10 cellular contexts compared by ENCODE assay signal in the genomic region with DNA sequence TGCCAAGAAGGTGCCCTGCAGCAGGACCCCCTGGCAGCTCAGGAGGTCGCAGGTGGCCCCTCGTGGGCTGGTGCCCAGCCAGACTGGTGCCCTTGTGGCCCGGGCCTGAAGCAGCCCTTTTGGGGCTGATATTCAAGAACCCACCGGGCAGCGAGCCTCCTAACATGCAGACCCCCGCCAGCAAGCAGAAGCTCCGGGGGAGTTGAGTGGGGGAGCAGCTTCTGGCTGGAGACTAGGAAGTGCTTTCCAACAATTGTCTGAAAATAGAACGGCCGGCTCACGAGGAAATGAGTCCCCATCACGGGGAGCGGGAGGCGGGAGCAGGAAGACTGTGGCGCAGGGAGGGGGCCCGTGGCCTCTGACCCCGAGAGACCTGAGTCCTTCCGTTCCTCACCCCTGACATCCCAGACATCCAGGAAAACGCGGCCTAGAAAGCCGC. TPM values are rescaled to one million over a fixed set of nuclear protein-coding genes. Genes with fewer than 3 reads are reported as not detected.
DNase-seq lines count a peak whose midpoint lies in the region; ATAC-seq, FAIRE-seq and TF ChIP-seq lines count a peak whose summit lies in the region.
"Had no signal": no experiment of that assay in that cellular context is flagged by ENCODE, and none has a peak within 500 bp of the region (broad histone marks: within the 10 kb centered on the region; RNA-seq: fewer than 3 reads in every experiment).

No MANE protein-coding gene starts in this region.

- CTCF ChIA-PET in GM12878 (lab: Yijun Ruan, JAX), result no interaction called here

- FAIRE-seq in GM12878 (lab: Jason Lieb, UNC), result no peak
- FAIRE-seq: islet of Langerhans had no signal

- RAD21 ChIA-PET in GM12878 (lab: Charles Lee; ENCODE audit: unreplicated experiment), result no interaction called here

- ATAC-seq in GM12878 (no peak), GM21367 (IDR thresholded peaks at IDR 0.05; ENCODE audit: unreplicated experiment) (no peak)
- ATAC-seq in stimulated activated memory B cell treated with anti-CD40 and anti-IgM and Interleukin-4, amounts not matched to agents 10 μg/mL and 1 μg/mL and 100 μg/mL, for 72 hours, result no peak

- BruUV-seq in GM12878 (replicated peaks; lab: Mats Ljungman, UMichigan), result no TSS peak

- peaks cover 27% of the 10 kb centered on the region for H3K4me1 Mint-ChIP-seq in HFFc6 (ENCODE audit: low read depth)
- H3K4me1 Mint-ChIP-seq in stimulated activated memory B cell treated with anti-CD40 and anti-IgM and Interleukin-4, amounts not matched to agents 10 μg/mL and 1 μg/mL and 100 μg/mL, for 72 hours, result peaks cover 35% of the 10 kb centered on the region
- peaks cover 5% of the 10 kb centered on the region for H3K4me1 Mint-ChIP-seq in activated CD4-positive, alpha-beta T cell treated with anti-CD3 and anti-CD28 coated beads, Interleukin-2, amount 10 ng/mL, durations not matched to agents 24 days and 14 days

- intact Hi-C loops in GM12878 (cut with micrococcal nuclease; ENCODE audit: unreplicated experiment), result no loop called here
- intact Hi-C loops in activated CD4-positive, alpha-beta T cell treated with anti-CD3 and anti-CD28 coated beads, Interleukin-2, amount 10 ng/mL, durations not matched to agents 24 days and 14 days (cut with micrococcal nuclease), result no loop called here

- no peak overlapping the region for H3K4me2 ChIP-seq in GM12878 (ENCODE audit: control insufficient read depth, insufficient read depth)

- H3K9ac ChIP-seq in GM12878 (ENCODE audit: control insufficient read depth, insufficient read depth, low read length), result no peak overlapping the region

- H4K20me1 ChIP-seq in GM12878 (ENCODE audit: control insufficient read depth, insufficient read depth), result no peaks in the 10 kb centered on the region

- no peaks in the 10 kb centered on the region for H3K27me3 ChIP-seq in GM12878 (replicated peaks in 1 of 2; ENCODE audit: control insufficient read depth in 2 of 2, insufficient read depth in 2 of 2, low read length in 1 of 2)
- no peaks in the 10 kb centered on the region for H3K27me3 ChIP-seq in layer of hippocampus (ENCODE audit: control insufficient read depth, insufficient read depth, low read length)

- H2AFZ ChIP-seq in GM12878 (ENCODE audit: control insufficient read depth, low read depth, low read length), result peak overlapping the region; percentile 48

- no peaks in the 10 kb centered on the region for H3K36me3 Mint-ChIP-seq in HFFc6 (ENCODE audit: low read depth)
- H3K36me3 Mint-ChIP-seq in stimulated activated memory B cell treated with anti-CD40 and anti-IgM and Interleukin-4, amounts not matched to agents 10 μg/mL and 1 μg/mL and 100 μg/mL, for 72 hours, result no peaks in the 10 kb centered on the region
- no peaks in the 10 kb centered on the region for H3K36me3 Mint-ChIP-seq in activated CD4-positive, alpha-beta T cell treated with anti-CD3 and anti-CD28 coated beads, Interleukin-2, amount 10 ng/mL, durations not matched to agents 24 days and 14 days (ENCODE audit: low read depth)

- H3K27ac ChIP-seq in GM12878 (ENCODE audit: control insufficient read depth, insufficient read depth) (no peak overlapping the region), layer of hippocampus (ENCODE audit: low read depth, low read length) (peak overlapping the region; percentile 88)

- TF ChIP-seq POLR2A in GM12878 (IDR thresholded peaks at IDR 0.05; ENCODE audit: low read depth, low read length), result no peak

- in situ Hi-C loops in GM12878 (cut with MboI), result no loop called here

- H3K36me3 ChIP-seq in GM12878 (ENCODE audit: control insufficient read depth in 2 of 2, insufficient read depth in 2 of 2, low read length in 1 of 2), result no peaks in the 10 kb centered on the region

- H3K4me1 ChIP-seq in GM12878 (ENCODE audit: control insufficient read depth, insufficient read depth, low read length), result peaks cover 10% of the 10 kb centered on the region

- no peaks in the 10 kb centered on the region; the same call in 2 of the 3 replicates for H3K9me3 ChIP-seq in GM12878 (replicated peaks; ENCODE audit: control insufficient read depth, insufficient read depth, low read length)

- peaks cover 6% of the 10 kb centered on the region for H3K9me3 Mint-ChIP-seq in HFFc6
- H3K9me3 Mint-ChIP-seq in stimulated activated memory B cell treated with anti-CD40 and anti-IgM and Interleukin-4, amounts not matched to agents 10 μg/mL and 1 μg/mL and 100 μg/mL, for 72 hours, result no peaks in the 10 kb centered on the region
- no peaks in the 10 kb centered on the region for H3K9me3 Mint-ChIP-seq in activated CD4-positive, alpha-beta T cell treated with anti-CD3 and anti-CD28 coated beads, Interleukin-2, amount 10 ng/mL, durations not matched to agents 24 days and 14 days

- TF ChIP-seq CTCF in HFFc6 (IDR thresholded peaks at IDR 0.05) (no peak), GM12878 (IDR thresholded peaks at IDR 0.05 in 2 of 3, conservative IDR thresholded peaks at IDR 0.05 in 1 of 3; ENCODE audit: control insufficient read depth in 2 of 3, extremely low read depth in 1 of 3, insufficient read depth in 1 of 3, low read depth in 3 of 3, low read length in 3 of 3) (no peak)

- H3K79me2 ChIP-seq in GM12878 (ENCODE audit: control insufficient read depth, insufficient read depth, low read length), result no peaks in the 10 kb centered on the region

- no peak for TF ChIP-seq EP300 in GM12878 (IDR thresholded peaks at IDR 0.05; ENCODE audit: borderline replicate concordance in 1 of 2, control insufficient read depth in 1 of 2, low read depth in 2 of 2, low read length in 2 of 2)

- H3K4me3 Mint-ChIP-seq in HFFc6, result peak overlapping the region; percentile 26; the same call in 1 of the 2 replicates
- peak overlapping the region; percentile 56 for H3K4me3 Mint-ChIP-seq in stimulated activated memory B cell treated with anti-CD40 and anti-IgM and Interleukin-4, amounts not matched to agents 10 μg/mL and 1 μg/mL and 100 μg/mL, for 72 hours
- H3K4me3 Mint-ChIP-seq in activated CD4-positive, alpha-beta T cell treated with anti-CD3 and anti-CD28 coated beads, Interleukin-2, amount 10 ng/mL, durations not matched to agents 24 days and 14 days, result no peak overlapping the region

- no peak for TF ChIP-seq RAD21 in GM12878 (IDR thresholded peaks at IDR 0.05; ENCODE audit: insufficient read depth, low read depth, low read length)

- no peak for DNase-seq in HFFc6
- no peak for DNase-seq in GM12878 (ENCODE audit: low read depth, low spot score)
- no peak for DNase-seq in NOMO-1 treated with DMSO at 0.1 percent for 48 hours (lab: John Stamatoyannopoulos, UW; ENCODE audit: unreplicated experiment)
- no peak for DNase-seq in activated CD4-positive, alpha-beta T cell treated with anti-CD3 and anti-CD28 coated beads, Interleukin-2, amount 10 ng/mL, durations not matched to agents 24 days and 14 days
- DNase-seq in T-helper 2 cell, result no peak
- DNase-seq: cortex of kidney had no signal

- H3K4me3 ChIP-seq in GM12878, result no peak overlapping the region

- WGBS in GM12878 (ENCODE audit: insufficient coverage, insufficient replicate concordance, low lambda C conversion rate, missing lambda C conversion rate), result 57% methylated on average over 20 of the region's 20 CpGs

- peak overlapping the region; percentile 69 for H3K27ac Mint-ChIP-seq in HFFc6
- H3K27ac Mint-ChIP-seq in stimulated activated memory B cell treated with anti-CD40 and anti-IgM and Interleukin-4, amounts not matched to agents 10 μg/mL and 1 μg/mL and 100 μg/mL, for 72 hours, result peak overlapping the region; percentile 81
- no peak overlapping the region for H3K27ac Mint-ChIP-seq in activated CD4-positive, alpha-beta T cell treated with anti-CD3 and anti-CD28 coated beads, Interleukin-2, amount 10 ng/mL, durations not matched to agents 24 days and 14 days

- peaks cover 6% of the 10 kb centered on the region; the same call in 1 of the 2 replicates for H3K27me3 Mint-ChIP-seq in HFFc6 (ENCODE audit: insufficient read depth)
- H3K27me3 Mint-ChIP-seq in stimulated activated memory B cell treated with anti-CD40 and anti-IgM and Interleukin-4, amounts not matched to agents 10 μg/mL and 1 μg/mL and 100 μg/mL, for 72 hours, result peaks cover under 1% of the 10 kb centered on the region
- no peaks in the 10 kb centered on the region for H3K27me3 Mint-ChIP-seq in activated CD4-positive, alpha-beta T cell treated with anti-CD3 and anti-CD28 coated beads, Interleukin-2, amount 10 ng/mL, durations not matched to agents 24 days and 14 days

- SMC1A ChIA-PET in GM12878 (lab: Charles Lee; ENCODE audit: uncharacterized antibody, unreplicated experiment), result no interaction called here

- POLR2A ChIA-PET in GM12878 (lab: Charles Lee), result no interaction called here

RNA-seq across cellular contexts. Expression of a gene that starts 9.5 kb away (rescaled TPM):
- total RNA-seq in HFFc6 (2021; fragmentation: NEBNext Ultra II Directional; extraction: Animal tissue kit (Norgen Biotek cat#: 25700)), result 100 to 1,000 TPM in 1 of 6 experiments, 10 to 100 TPM in 5; 84.0 to 104 (median 89.5) TPM
- 84.3 and 100.0 TPM in 2 replicates for total RNA-seq in GM12878 (2013; cell fraction: nucleolus; rRNA removed)
- 14.6 and 19.5 TPM in 2 replicates for total RNA-seq in GM12878 (2014; rRNA removed)
- total RNA-seq in GM12878 (2014; rRNA removed; fragmentation: Illumina TruSeq; extraction: Trizol), result 6.9 and 10.0 TPM in 2 replicates
- total RNA-seq in GM12878 (2021), result 76.5 and 89.0 TPM in 2 replicates
- polyA plus RNA-seq in GM12878 (2011; ENCODE audit: low read depth), result 15.0 TPM
- 4.0 and 7.5 TPM in 2 replicates for polyA plus RNA-seq in GM12878 (2011; rRNA removed)
- polyA plus RNA-seq in GM12878 (2011; cell fraction: cytosol; rRNA removed), result 13.2 and 20.1 TPM in 2 replicates
- 171 and 228 TPM in 2 replicates for polyA plus RNA-seq in GM12878 (2011; cell fraction: nucleus; rRNA removed)
- 37.9 and 40.3 TPM in 2 replicates for polyA plus RNA-seq in GM12878 (2012)
- 0.98 and 10.6 TPM in 2 replicates for polyA plus RNA-seq in GM12878 (2014; fragmentation: Illumina TruSeq; extraction: Trizol)
- 1 to 10 TPM in 1 of 2 experiments, under 1 TPM in 1; 0.52 to 1.5 TPM for polyA plus RNA-seq in GM12878 (2014; fragmentation: Nextera tagmentation; extraction: Ambion mirVana)
- polyA plus RNA-seq in GM12878 (2014; rRNA removed), result 35.1 and 40.6 TPM in 2 replicates
- polyA plus RNA-seq in GM12878 (2016; fragmentation: Nextera tagmentation; extraction: Ambion mirVana), result 10 to 100 TPM; 37.0 to 38.3 TPM
- 10.7 and 23.6 TPM in 2 replicates for polyA minus RNA-seq in GM12878 (2011; rRNA and poly(A)+ RNA removed)
- polyA minus RNA-seq in GM12878 (2011; cell fraction: cytosol; rRNA and poly(A)+ RNA removed), result 17.7 and 24.6 TPM in 2 replicates
- polyA minus RNA-seq in GM12878 (2011; cell fraction: nucleus; rRNA and poly(A)+ RNA removed), result 30.1 and 54.0 TPM in 2 replicates
- 89.5 and 94.3 TPM in 2 replicates for total RNA-seq in activated CD4-positive, alpha-beta T cell treated with anti-CD3 and anti-CD28 coated beads, Interleukin-2, amount 10 ng/mL, durations not matched to agents 24 days and 14 days

RNA-seq across cellular contexts. Expression of a gene that starts 16.8 kb away (rescaled TPM):
- 10 to 100 TPM; 29.8 to 43.7 (median 31.5) TPM for total RNA-seq in HFFc6 (2021; fragmentation: NEBNext Ultra II Directional; extraction: Animal tissue kit (Norgen Biotek cat#: 25700))
- 15.1 and 16.9 TPM in 2 replicates for total RNA-seq in GM12878 (2013; cell fraction: nucleolus; rRNA removed)
- 11.0 and 13.8 TPM in 2 replicates for total RNA-seq in GM12878 (2014; rRNA removed)
- 3.3 and 4.0 TPM in 2 replicates for total RNA-seq in GM12878 (2014; rRNA removed; fragmentation: Illumina TruSeq; extraction: Trizol)
- 24.3 and 24.5 TPM in 2 replicates for total RNA-seq in GM12878 (2021)
- 3.0 TPM for polyA plus RNA-seq in GM12878 (2011; ENCODE audit: low read depth)
- polyA plus RNA-seq in GM12878 (2011; rRNA removed), result 2.2 and 3.5 TPM in 2 replicates
- 4.0 and 5.5 TPM in 2 replicates for polyA plus RNA-seq in GM12878 (2011; cell fraction: cytosol; rRNA removed)
- polyA plus RNA-seq in GM12878 (2011; cell fraction: nucleus; rRNA removed), result 27.4 and 48.1 TPM in 2 replicates
- polyA plus RNA-seq in GM12878 (2012), result 10.2 and 16.3 TPM in 2 replicates
- 0.82 and 3.0 TPM in 2 replicates for polyA plus RNA-seq in GM12878 (2014; fragmentation: Illumina TruSeq; extraction: Trizol)
- under 1 TPM; 0.10 to 0.26 TPM for polyA plus RNA-seq in GM12878 (2014; fragmentation: Nextera tagmentation; extraction: Ambion mirVana)
- 11.9 and 17.0 TPM in 2 replicates for polyA plus RNA-seq in GM12878 (2014; rRNA removed)
- polyA plus RNA-seq in GM12878 (2016; fragmentation: Nextera tagmentation; extraction: Ambion mirVana), result 1 to 10 TPM; 1.3 to 1.4 TPM
- 1.8 and 5.4 TPM in 2 replicates for polyA minus RNA-seq in GM12878 (2011; rRNA and poly(A)+ RNA removed)
- 4.8 and 6.5 TPM in 2 replicates for polyA minus RNA-seq in GM12878 (2011; cell fraction: cytosol; rRNA and poly(A)+ RNA removed)
- polyA minus RNA-seq in GM12878 (2011; cell fraction: nucleus; rRNA and poly(A)+ RNA removed), result 3.6 and 8.4 TPM in 2 replicates
- 42.9 and 45.5 TPM in 2 replicates for total RNA-seq in activated CD4-positive, alpha-beta T cell treated with anti-CD3 and anti-CD28 coated beads, Interleukin-2, amount 10 ng/mL, durations not matched to agents 24 days and 14 days

RNA-seq across cellular contexts. Expression of a gene that starts 42.3 kb away (rescaled TPM):
- total RNA-seq in HFFc6 (2021; fragmentation: NEBNext Ultra II Directional; extraction: Animal tissue kit (Norgen Biotek cat#: 25700)), result 1 to 10 TPM in 5 of 6 experiments, under 1 TPM in 1; 0.79 to 2.0 (median 1.5) TPM
- total RNA-seq in GM12878 (2013; cell fraction: nucleolus; rRNA removed), result not detected in 2 replicates
- total RNA-seq in GM12878 (2014; rRNA removed) (not detected in 2 replicates), GM12878 (2014; rRNA removed; fragmentation: Illumina TruSeq; extraction: Trizol) (not detected in 2 replicates), GM12878 (2021) (0.15 TPM in 1 of 2 replicates, not detected in the other)
- not detected for polyA plus RNA-seq in GM12878 (2011; ENCODE audit: low read depth)
- polyA plus RNA-seq in GM12878 (2011; rRNA removed) (not detected in 2 replicates), GM12878 (2014; fragmentation: Illumina TruSeq; extraction: Trizol) (not detected in 2 replicates), GM12878 (2014; fragmentation: Nextera tagmentation; extraction: Ambion mirVana) (under 1 TPM in 1 of 2 experiments, not detected in 1; 0.04 TPM), GM12878 (2014; rRNA removed) (not detected in 2 replicates), GM12878 (2016; fragmentation: Nextera tagmentation; extraction: Ambion mirVana) (not detected)
- polyA plus RNA-seq in GM12878 (2011; cell fraction: cytosol; rRNA removed), result not detected in 2 replicates
- polyA plus RNA-seq in GM12878 (2011; cell fraction: nucleus; rRNA removed), result not detected in 2 replicates
- 0.07 and 0.09 TPM in 2 replicates for polyA plus RNA-seq in GM12878 (2012)
- not detected in 2 replicates for polyA minus RNA-seq in GM12878 (2011; rRNA and poly(A)+ RNA removed)
- polyA minus RNA-seq in GM12878 (2011; cell fraction: cytosol; rRNA and poly(A)+ RNA removed), result 0.53 and 1.9 TPM in 2 replicates
- 0.12 TPM in 1 of 2 replicates, not detected in the other for polyA minus RNA-seq in GM12878 (2011; cell fraction: nucleus; rRNA and poly(A)+ RNA removed)
- total RNA-seq in activated CD4-positive, alpha-beta T cell treated with anti-CD3 and anti-CD28 coated beads, Interleukin-2, amount 10 ng/mL, durations not matched to agents 24 days and 14 days, result not detected in 2 replicates

RNA-seq across cellular contexts. Expression of a gene that starts 54.4 kb away (rescaled TPM):
- 10 to 100 TPM; 12.1 to 24.4 (median 21.0) TPM for total RNA-seq in HFFc6 (2021; fragmentation: NEBNext Ultra II Directional; extraction: Animal tissue kit (Norgen Biotek cat#: 25700))
- total RNA-seq in GM12878 (2013; cell fraction: nucleolus; rRNA removed), result 5.2 and 7.5 TPM in 2 replicates
- total RNA-seq in GM12878 (2014; rRNA removed) (0.11 and 1.1 TPM in 2 replicates), GM12878 (2014; rRNA removed; fragmentation: Illumina TruSeq; extraction: Trizol) (0.04 and 0.09 TPM in 2 replicates), GM12878 (2021) (0.72 and 1.7 TPM in 2 replicates)
- polyA plus RNA-seq in GM12878 (2011; ENCODE audit: low read depth), result 0.16 TPM
- polyA plus RNA-seq in GM12878 (2011; rRNA removed) (0.29 and 0.37 TPM in 2 replicates), GM12878 (2014; fragmentation: Illumina TruSeq; extraction: Trizol) (not detected in 2 replicates), GM12878 (2014; fragmentation: Nextera tagmentation; extraction: Ambion mirVana) (not detected), GM12878 (2014; rRNA removed) (0.83 and 1.3 TPM in 2 replicates), GM12878 (2016; fragmentation: Nextera tagmentation; extraction: Ambion mirVana) (1 to 10 TPM in 1 of 2 experiments, under 1 TPM in 1; 0.39 to 1.1 TPM)
- polyA plus RNA-seq in GM12878 (2011; cell fraction: cytosol; rRNA removed), result 0.52 and 0.55 TPM in 2 replicates
- polyA plus RNA-seq in GM12878 (2011; cell fraction: nucleus; rRNA removed), result 12.5 and 13.1 TPM in 2 replicates
- polyA plus RNA-seq in GM12878 (2012), result 0.73 and 1.2 TPM in 2 replicates
- 0.37 and 1.6 TPM in 2 replicates for polyA minus RNA-seq in GM12878 (2011; rRNA and poly(A)+ RNA removed)
- polyA minus RNA-seq in GM12878 (2011; cell fraction: cytosol; rRNA and poly(A)+ RNA removed), result 0.31 and 1.5 TPM in 2 replicates
- polyA minus RNA-seq in GM12878 (2011; cell fraction: nucleus; rRNA and poly(A)+ RNA removed), result 1.8 and 3.5 TPM in 2 replicates
- 1.8 TPM in 2 replicates for total RNA-seq in activated CD4-positive, alpha-beta T cell treated with anti-CD3 and anti-CD28 coated beads, Interleukin-2, amount 10 ng/mL, durations not matched to agents 24 days and 14 days

RNA-seq across cellular contexts. Expression of a gene that starts 56.2 kb away (rescaled TPM):
- 10 to 100 TPM; 25.6 to 31.0 (median 28.2) TPM for total RNA-seq in HFFc6 (2021; fragmentation: NEBNext Ultra II Directional; extraction: Animal tissue kit (Norgen Biotek cat#: 25700))
- 10.9 and 12.5 TPM in 2 replicates for total RNA-seq in GM12878 (2013; cell fraction: nucleolus; rRNA removed)
- total RNA-seq in GM12878 (2014; rRNA removed) (64.9 and 68.7 TPM in 2 replicates), GM12878 (2014; rRNA removed; fragmentation: Illumina TruSeq; extraction: Trizol) (46.7 and 52.4 TPM in 2 replicates), GM12878 (2021) (49.7 and 50.3 TPM in 2 replicates)
- polyA plus RNA-seq in GM12878 (2011; ENCODE audit: low read depth), result 22.7 TPM
- polyA plus RNA-seq in GM12878 (2011; rRNA removed) (49.5 and 74.5 TPM in 2 replicates), GM12878 (2014; fragmentation: Illumina TruSeq; extraction: Trizol) (11.5 and 33.9 TPM in 2 replicates), GM12878 (2014; fragmentation: Nextera tagmentation; extraction: Ambion mirVana) (10 to 100 TPM; 23.9 to 40.5 TPM), GM12878 (2014; rRNA removed) (90.4 and 92.0 TPM in 2 replicates), GM12878 (2016; fragmentation: Nextera tagmentation; extraction: Ambion mirVana) (100 to 1,000 TPM; 109 to 115 TPM)
- 95.7 and 148 TPM in 2 replicates for polyA plus RNA-seq in GM12878 (2011; cell fraction: cytosol; rRNA removed)
- 108 and 119 TPM in 2 replicates for polyA plus RNA-seq in GM12878 (2011; cell fraction: nucleus; rRNA removed)
- 30.9 and 37.1 TPM in 2 replicates for polyA plus RNA-seq in GM12878 (2012)
- 20.5 and 33.2 TPM in 2 replicates for polyA minus RNA-seq in GM12878 (2011; rRNA and poly(A)+ RNA removed)
- 8.6 and 10.7 TPM in 2 replicates for polyA minus RNA-seq in GM12878 (2011; cell fraction: cytosol; rRNA and poly(A)+ RNA removed)
- polyA minus RNA-seq in GM12878 (2011; cell fraction: nucleus; rRNA and poly(A)+ RNA removed), result 6.3 and 10.5 TPM in 2 replicates
- total RNA-seq in activated CD4-positive, alpha-beta T cell treated with anti-CD3 and anti-CD28 coated beads, Interleukin-2, amount 10 ng/mL, durations not matched to agents 24 days and 14 days, result 58.0 and 58.5 TPM in 2 replicates
